Comparison of ENCODE assay signal across 25 cellular contexts in genomic region chr4:32778938-32779337, GRCh38.
DNase-seq lines count a peak whose midpoint lies in the region; ATAC-seq, FAIRE-seq and TF ChIP-seq lines count a peak whose summit lies in the region.
"Had no signal": no experiment of that assay in that cellular context is flagged by ENCODE, and none has a peak within 500 bp of the region (broad histone marks: within the 10 kb centered on the region; RNA-seq: fewer than 3 reads in every experiment).

No MANE protein-coding gene starts in this region.

- in situ Hi-C loops in HepG2 (cut with HindIII; ENCODE audit: extremely low pct_ligation_motif_present, low pct_unique_long_range_greater_than_20kb): loop anchor here (5.0 kb wide), 1 partner anchor 317 kb away; no protein-coding TSS in a partner anchor
- in situ Hi-C loops in K562 (cut with MboI): no loop called here

- CTCF ChIA-PET in HepG2 (lab: Yijun Ruan, JAX; ENCODE audit: low intra/inter-chr PET ratio, low total read pairs) (no interaction called here), WTC11 (lab: Charles Lee) (no interaction called here), K562 (lab: Yijun Ruan, JAX; ENCODE audit: low intra/inter-chr PET ratio) (no interaction called here)

- no peak for TF ChIP-seq EP300 in HepG2 (IDR thresholded peaks at IDR 0.05; ENCODE audit: low read depth in 2 of 2, low read length in 2 of 2)
- TF ChIP-seq EP300 in HepG2 (CRISPR knock-in tag; IDR thresholded peaks at IDR 0.05; ENCODE audit: borderline replicate concordance): no peak
- TF ChIP-seq EP300 in Ishikawa (IDR thresholded peaks at IDR 0.05; ENCODE audit: borderline replicate concordance): no peak
- no peak for TF ChIP-seq EP300 in K562 (IDR thresholded peaks at IDR 0.05; ENCODE audit: low read length)

- TF ChIP-seq POLR2A in HepG2 (IDR thresholded peaks at IDR 0.05; ENCODE audit: insufficient read depth in 1 of 2, low read depth in 2 of 2, low read length in 2 of 2) (no peak), right lobe of liver (IDR thresholded peaks at IDR 0.05) (no peak), K562 (conservative IDR thresholded peaks at IDR 0.05) (no peak), H54 (IDR thresholded peaks at IDR 0.05; ENCODE audit: low read depth, low read length) (no peak)

- FAIRE-seq in HepG2 (lab: Jason Lieb, UNC): no peak
- FAIRE-seq in K562 (lab: Jason Lieb, UNC): no peak
- FAIRE-seq in H54 (lab: Jason Lieb, UNC): no peak
- FAIRE-seq: D721Med, G401.6, GM12892, GM18507 had no signal

- ATAC-seq in HepG2 (no peak), right lobe of liver (no peak), WTC11 (no peak), K562 (no peak)

- H3K4me1 Mint-ChIP-seq in WTC11 (peaks cover 12% of the 10 kb centered on the region), endothelial cell (ENCODE audit: unreplicated experiment) (no peaks in the 10 kb centered on the region)
- H3K4me1 Mint-ChIP-seq: CD14-positive monocyte; CD4-positive, alpha-beta memory T cell; CD4-positive, CD25-positive, alpha-beta regulatory T cell; CD8-positive, alpha-beta memory T cell had no signal

- H3K9ac ChIP-seq in HepG2 (ENCODE audit: insufficient read depth, low read depth, low read length) (no peak overlapping the region), K562 (ENCODE audit: insufficient read depth in 1 of 2, low read depth in 2 of 2, low read length in 2 of 2) (no peak overlapping the region)
- H3K9ac ChIP-seq: BLaER1 had no signal

- H3K4me1 ChIP-seq in HepG2 (ENCODE audit: insufficient read depth, low read length) (no peaks in the 10 kb centered on the region), right lobe of liver (peaks cover 0 to 20% (median 4%) of the 10 kb centered on the region in 4 donors), K562 (replicated peaks in 1 of 2; ENCODE audit: control insufficient read depth in 2 of 2, insufficient read depth in 2 of 2, low read length in 2 of 2) (no peaks in the 10 kb centered on the region)
- H3K4me1 ChIP-seq: BE2C, BLaER1, Caco-2 had no signal

- H3K27ac Mint-ChIP-seq in WTC11 (no peak overlapping the region), endothelial cell (ENCODE audit: unreplicated experiment) (no peak overlapping the region)
- H3K27ac Mint-ChIP-seq: CD4-positive, alpha-beta memory T cell; CD4-positive, CD25-positive, alpha-beta regulatory T cell; CD8-positive, alpha-beta memory T cell had no signal

- BruUV-seq in HepG2 (replicated peaks; lab: Mats Ljungman, UMichigan): no TSS peak
- no TSS peak for BruUV-seq in K562 (replicated peaks; lab: Mats Ljungman, UMichigan)

- no peak for TF ChIP-seq RAD21 in HepG2 (CRISPR knock-in tag; IDR thresholded peaks at IDR 0.05)
- TF ChIP-seq RAD21 in Ishikawa (IDR thresholded peaks at IDR 0.05; ENCODE audit: low read depth): no peak
- TF ChIP-seq RAD21 in K562 (CRISPR knock-in tag; conservative IDR thresholded peaks at IDR 0.05 in 1 of 2, IDR thresholded peaks at IDR 0.05 in 1 of 2): no peak

- WGBS in HepG2 (ENCODE audit: low lambda C conversion rate): 4% methylated on average over 1 of the region's 1 CpG
- WGBS in right lobe of liver (ENCODE audit: insufficient coverage, low coverage, low lambda C conversion rate, missing lambda C conversion rate): 38% methylated on average over 1 of the region's 1 CpG
- 0% methylated on average over 1 of the region's 1 CpG for WGBS in K562 (ENCODE audit: insufficient coverage, low coverage, missing lambda C conversion rate)

- H2AFZ ChIP-seq in HepG2 (ENCODE audit: low read length) (no peak overlapping the region), K562 (ENCODE audit: low read depth, low read length) (no peak overlapping the region)

- H3K4me3 Mint-ChIP-seq in WTC11 (no peak overlapping the region), endothelial cell (ENCODE audit: unreplicated experiment) (no peak overlapping the region)
- H3K4me3 Mint-ChIP-seq: CD14-positive monocyte; CD4-positive, alpha-beta memory T cell; CD4-positive, CD25-positive, alpha-beta regulatory T cell; CD8-positive, alpha-beta memory T cell had no signal

- H3K9me3 ChIP-seq in HepG2 (ENCODE audit: low read length) (no peaks in the 10 kb centered on the region; the same call in 1 of the 2 replicates), right lobe of liver (no peaks in the 10 kb centered on the region), K562 (replicated peaks; ENCODE audit: control insufficient read depth, insufficient read depth, low read depth, low read length) (no peaks in the 10 kb centered on the region)
- H3K9me3 ChIP-seq: BE2C, BLaER1, Caco-2 had no signal

- intact Hi-C loops in HepG2 (cut with micrococcal nuclease; ENCODE audit: unreplicated experiment): loop anchor here (10.0 kb wide), 1 partner anchor 634 kb away; no protein-coding TSS in a partner anchor
- intact Hi-C loops in right lobe of liver (cut with DNase I): no loop called here
- intact Hi-C loops in K562 (cut with micrococcal nuclease): no loop called here

- H3K36me3 ChIP-seq in HepG2 (replicated peaks in 1 of 2; ENCODE audit: control insufficient read depth in 1 of 2, insufficient read depth in 2 of 2, low read length in 2 of 2): no peaks in the 10 kb centered on the region
- no peaks in the 10 kb centered on the region for H3K36me3 ChIP-seq in right lobe of liver
- H3K36me3 ChIP-seq in K562 (ENCODE audit: control insufficient read depth, insufficient read depth, low read length): no peaks in the 10 kb centered on the region
- H3K36me3 ChIP-seq: BE2C, BLaER1 had no signal

- H3K4me2 ChIP-seq in HepG2 (ENCODE audit: low read depth, low read length): no peak overlapping the region
- no peak overlapping the region for H3K4me2 ChIP-seq in K562 (ENCODE audit: insufficient read depth, low read length)
- H3K4me2 ChIP-seq: BLaER1 had no signal

- peaks cover 17% of the 10 kb centered on the region for H3K9me3 Mint-ChIP-seq in WTC11
- no peaks in the 10 kb centered on the region for H3K9me3 Mint-ChIP-seq in endothelial cell (ENCODE audit: unreplicated experiment)
- H3K9me3 Mint-ChIP-seq: CD14-positive monocyte had no signal

- POLR2A ChIA-PET in HepG2 (lab: Yijun Ruan, JAX) (no interaction called here), WTC11 (lab: Charles Lee) (no interaction called here), K562 (lab: Yijun Ruan, JAX) (no interaction called here)

- H3K4me3 ChIP-seq in HepG2 (replicated peaks in 1 of 3; ENCODE audit: insufficient read depth in 1 of 3, low read depth in 2 of 3, low read length in 3 of 3) (no peak overlapping the region), right lobe of liver (no peak overlapping the region), K562 (no peak overlapping the region)
- H3K4me3 ChIP-seq: BLaER1 had no signal

- TF ChIP-seq CTCF in HepG2 (CRISPR knock-in tag; IDR thresholded peaks at IDR 0.05) (no peak), right lobe of liver (IDR thresholded peaks at IDR 0.05) (no peak), WTC11 (IDR thresholded peaks at IDR 0.05) (no peak), K562 (IDR thresholded peaks at IDR 0.05 in 2 of 3, conservative IDR thresholded peaks at IDR 0.05 in 1 of 3; ENCODE audit: insufficient read depth in 2 of 3, low read depth in 1 of 3, low read length in 3 of 3) (no peak), endothelial cell (IDR thresholded peaks at IDR 0.05; ENCODE audit: unreplicated experiment) (no peak)

- H3K27me3 ChIP-seq in HepG2 (ENCODE audit: control insufficient read depth in 1 of 2, insufficient read depth in 2 of 2, low read length in 2 of 2) (no peaks in the 10 kb centered on the region), right lobe of liver (no peaks in the 10 kb centered on the region), K562 (ENCODE audit: control insufficient read depth in 2 of 2, insufficient read depth in 2 of 2, low read length in 2 of 2) (no peaks in the 10 kb centered on the region)
- H3K27me3 ChIP-seq: BE2C, BLaER1 had no signal

- H3K27ac ChIP-seq in HepG2 (ENCODE audit: extremely low read length, insufficient read depth, low read length) (no peak overlapping the region), right lobe of liver (no peak overlapping the region), K562 (ENCODE audit: extremely low read depth, low read depth, low read length) (no peak overlapping the region)
- H3K27ac ChIP-seq: 22Rv1, BLaER1 had no signal

- H3K27me3 Mint-ChIP-seq in WTC11 (ENCODE audit: low read depth) (no peaks in the 10 kb centered on the region), endothelial cell (ENCODE audit: unreplicated experiment) (no peaks in the 10 kb centered on the region)
- H3K27me3 Mint-ChIP-seq: CD4-positive, alpha-beta memory T cell; CD8-positive, alpha-beta memory T cell had no signal

- H4K20me1 ChIP-seq in HepG2 (ENCODE audit: insufficient read depth, low read length): no peaks in the 10 kb centered on the region
- no peaks in the 10 kb centered on the region for H4K20me1 ChIP-seq in K562 (replicated peaks; ENCODE audit: control insufficient read depth, insufficient read depth, low read length)
- H4K20me1 ChIP-seq: BLaER1 had no signal

- H3K36me3 Mint-ChIP-seq in WTC11 (no peaks in the 10 kb centered on the region), endothelial cell (ENCODE audit: low read depth, unreplicated experiment) (no peaks in the 10 kb centered on the region)
- H3K36me3 Mint-ChIP-seq: CD14-positive monocyte; CD4-positive, alpha-beta memory T cell; CD4-positive, CD25-positive, alpha-beta regulatory T cell; CD8-positive, alpha-beta memory T cell had no signal

- H3K9me1 ChIP-seq in K562 (ENCODE audit: control insufficient read depth, insufficient read depth, low read length): no peaks in the 10 kb centered on the region

- DNase-seq in HepG2 (ENCODE audit: low spot score): no peak
- no peak for DNase-seq in right lobe of liver
- DNase-seq in WTC11 (ENCODE audit: low spot score): no peak
- DNase-seq in K562 (ENCODE audit: extremely low read depth in 1 of 4, low spot score in 3 of 4): no peak
- no peak for DNase-seq in H54 (ENCODE audit: insufficient read length, low spot score)
- DNase-seq in endothelial cell (ENCODE audit: low spot score): no peak
- DNase-seq in NCI-H128 (lab: John Stamatoyannopoulos, UW; ENCODE audit: unreplicated experiment): no peak
- DNase-seq: ACHN; BE2C; C1 segment of cervical spinal cord; Caco-2; Calu3; CD4-positive, alpha-beta memory T cell; CD4-positive, CD25-positive, alpha-beta regulatory T cell; CD8-positive, alpha-beta memory T cell; DMS79 treated with DMSO at 0.1 percent for 48 hours; GF-D8 had no signal

- H3K79me2 ChIP-seq in HepG2 (ENCODE audit: insufficient read depth, low read length) (no peaks in the 10 kb centered on the region), K562 (ENCODE audit: control insufficient read depth, insufficient read depth, low read length) (no peaks in the 10 kb centered on the region)

TF ChIP-seq in HepG2, 621 proteins besides CTCF, POLR2A, EP300 and RAD21 (continues in another document):
- peak; percentile 51; the same call in 1 of the 2 replicates for TF ChIP-seq RAD51 (IDR thresholded peaks at IDR 0.05; ENCODE audit: borderline replicate concordance)

TF ChIP-seq in Ishikawa, 13 proteins besides CTCF, POLR2A, EP300 and RAD21 (continues in another document):
- TF ChIP-seq FOXM1 (IDR thresholded peaks at IDR 0.05; ENCODE audit: borderline replicate concordance, low read depth): no peak
- TF ChIP-seq TEAD4 (IDR thresholded peaks at IDR 0.05): no peak

TF ChIP-seq in WTC11, 78 proteins besides CTCF, POLR2A, EP300 and RAD21 (continues in another document):
- TF ChIP-seq NFE2L1 (CRISPR knock-in tag; IDR thresholded peaks at IDR 0.05): no peak

TF ChIP-seq in K562, 482 proteins besides CTCF, POLR2A, EP300 and RAD21 (continues in another document):
- no peak for TF ChIP-seq SNRNP70 (optimal IDR thresholded peaks at IDR 0.05; ENCODE audit: low read depth, low read length)
- no peak for TF ChIP-seq ZC3H4 (CRISPR knock-in tag; IDR thresholded peaks at IDR 0.05; ENCODE audit: borderline replicate concordance)

Comparison
In these comparisons a context has a peak if more than half of its experiments do, and no peak if none do; other contexts are left out.
1. Of the 241 proteins assayed by ChIP-seq in both HepG2 and K562: peak only in HepG2: RAD51; only in K562: TFE3; in both: none; in neither: 239.